In the genomic region with DNA sequence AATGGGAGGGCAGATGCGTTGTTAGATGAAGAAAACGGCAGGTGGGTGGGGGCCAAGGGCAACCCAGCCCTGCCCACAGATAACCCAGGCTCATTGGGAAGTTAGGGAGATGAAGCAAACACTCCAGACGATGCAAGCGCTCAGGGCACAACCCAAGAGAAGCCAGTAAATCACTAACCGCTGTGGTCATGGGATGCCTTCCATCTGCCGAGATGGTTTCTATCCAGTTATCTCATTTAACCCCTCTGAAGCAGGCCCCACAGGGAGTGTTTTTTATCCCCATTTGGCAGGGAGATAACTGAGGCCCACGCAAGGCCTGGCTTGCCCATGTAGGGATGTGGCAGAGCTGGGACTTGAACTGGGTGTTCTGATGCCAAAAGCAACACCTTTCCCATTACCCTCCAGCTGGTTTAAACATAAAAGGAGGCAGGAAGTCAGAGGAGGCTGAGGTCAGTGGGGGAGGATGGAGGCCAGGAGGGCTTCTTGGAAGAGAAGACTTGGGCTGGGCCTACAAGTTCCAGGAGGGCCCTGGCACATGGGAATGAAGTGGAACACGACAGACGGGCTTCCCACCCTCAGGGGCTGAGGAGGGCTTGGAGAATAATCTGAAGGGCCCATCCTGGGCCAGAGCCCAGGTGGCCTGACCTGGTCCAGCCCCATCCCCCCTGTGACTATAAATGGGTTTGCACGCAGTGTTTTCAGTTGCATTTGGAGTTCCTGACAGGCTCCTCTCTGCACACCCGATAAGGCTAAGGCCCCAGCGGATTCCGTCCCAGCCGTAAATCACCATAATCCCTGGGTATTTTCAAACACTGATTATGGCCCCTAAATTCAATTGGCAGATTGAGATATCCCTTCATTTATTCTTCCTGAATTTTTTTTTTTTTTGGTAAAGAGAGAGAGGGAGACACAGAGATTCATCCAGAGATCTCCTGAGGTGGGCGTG, we compare ENCODE assay signal across 26 cellular contexts.
"Had no signal": no experiment of that assay in that cellular context is flagged by ENCODE, and none has a peak within 500 bp of the region (broad histone marks: within the 10 kb centered on the region; RNA-seq: fewer than 3 reads in every experiment).

No MANE protein-coding gene starts in this region.

- H3K9me3 Mint-ChIP-seq: activated naive CD8-positive, alpha-beta T cell treated with anti-CD3 and anti-CD28 coated beads for 36 hours; activated T-cell treated with anti-CD3 and anti-CD28 coated beads, Interleukin-2, amount 50 U/mL, for 72 hours; effector memory CD8-positive, alpha-beta T cell; mesothelial cell of epicardium; naive B cell; stimulated activated naive B cell treated with anti-CD40 and anti-IgM and Interleukin-4, amounts not matched to agents 10 μg/mL and 1 μg/mL and 100 μg/mL, for 72 hours; T-helper 1 cell treated with Interleukin-12 subunit alpha and Interleukin-12 subunit beta and Interleukin-4 antibody, amounts not matched to agents 30 μg/mL and 1 μg/mL, for 36 hours; WTC11 had no signal

- H3K9me3 ChIP-seq: adrenal gland, ascending aorta, heart right ventricle, stomach, thyroid gland, upper lobe of right lung had no signal

- H3K4me3 ChIP-seq: adrenal gland, ascending aorta, cardiac muscle cell, heart right ventricle, stomach, thyroid gland, upper lobe of right lung had no signal

- H3K4me3 Mint-ChIP-seq: activated CD8-positive, alpha-beta memory T cell treated with anti-CD3 and anti-CD28 coated beads, Interleukin-2, amount 10 ng/mL, durations not matched to agents 7 days and 5 days; activated CD8-positive, alpha-beta T cell treated with anti-CD3 and anti-CD28 coated beads, Interleukin-2, amount 10 ng/mL, durations not matched to agents 7 days and 5 days; activated naive CD8-positive, alpha-beta T cell treated with anti-CD3 and anti-CD28 coated beads for 36 hours; activated T-cell treated with anti-CD3 and anti-CD28 coated beads, Interleukin-2, amount 50 U/mL, for 72 hours; brain; effector memory CD8-positive, alpha-beta T cell; mesothelial cell of epicardium; stimulated activated naive B cell treated with anti-CD40 and anti-IgM and Interleukin-4, amounts not matched to agents 10 μg/mL and 1 μg/mL and 100 μg/mL, for 72 hours; T-helper 1 cell treated with Interleukin-12 subunit alpha and Interleukin-12 subunit beta and Interleukin-4 antibody, amounts not matched to agents 30 μg/mL and 1 μg/mL, for 36 hours; WTC11 had no signal

- H3K4me1 Mint-ChIP-seq: activated naive CD8-positive, alpha-beta T cell treated with anti-CD3 and anti-CD28 coated beads for 36 hours; naive B cell; stimulated activated naive B cell treated with anti-CD40 and anti-IgM and Interleukin-4, amounts not matched to agents 10 μg/mL and 1 μg/mL and 100 μg/mL, for 72 hours; WTC11 had no signal

- H3K27me3 ChIP-seq: adrenal gland, ascending aorta, cardiac muscle cell, thyroid gland, upper lobe of right lung had no signal

- DNase-seq: activated CD4-positive, alpha-beta T cell treated with anti-CD3 and anti-CD28 coated beads for 1 hour; activated CD4-positive, alpha-beta T cell treated with anti-CD3 and anti-CD28 coated beads, Interleukin-2, amount 50 U/mL, for 1 hour; activated CD8-positive, alpha-beta memory T cell treated with anti-CD3 and anti-CD28 coated beads, Interleukin-2, amount 10 ng/mL, durations not matched to agents 7 days and 5 days; activated CD8-positive, alpha-beta T cell treated with anti-CD3 and anti-CD28 coated beads, Interleukin-2, amount 10 ng/mL, durations not matched to agents 7 days and 5 days; activated naive CD4-positive, alpha-beta T cell; activated naive CD8-positive, alpha-beta T cell treated with anti-CD3 and anti-CD28 coated beads for 36 hours; activated T-cell treated with anti-CD3 and anti-CD28 coated beads, Interleukin-2, amount 50 U/mL, for 72 hours; adrenal gland; cortex of kidney; effector memory CD8-positive, alpha-beta T cell; foreskin melanocyte; heart right ventricle; naive B cell; stimulated activated CD4-positive, alpha-beta T cell treated with anti-CD3 and anti-CD28 coated beads, Interleukin-15, amount 100 ng/mL, for 24 hours; stimulated activated CD4-positive, alpha-beta T cell treated with anti-CD3 and anti-CD28 coated beads, Interleukin-2, amount 100 ng/mL, for 24 hours; stimulated activated naive B cell treated with anti-CD40 and anti-IgM and Interleukin-4, amounts not matched to agents 10 μg/mL and 1 μg/mL and 100 μg/mL, for 72 hours; stomach; thyroid gland; upper lobe of right lung had no signal

- H3K36me3 ChIP-seq: adrenal gland, ascending aorta, cardiac muscle cell, heart right ventricle, stomach, thyroid gland, upper lobe of right lung had no signal

- H3K27ac Mint-ChIP-seq: activated CD8-positive, alpha-beta memory T cell treated with anti-CD3 and anti-CD28 coated beads, Interleukin-2, amount 10 ng/mL, durations not matched to agents 7 days and 5 days; activated CD8-positive, alpha-beta T cell treated with anti-CD3 and anti-CD28 coated beads, Interleukin-2, amount 10 ng/mL, durations not matched to agents 7 days and 5 days; activated naive CD8-positive, alpha-beta T cell treated with anti-CD3 and anti-CD28 coated beads for 36 hours; activated T-cell treated with anti-CD3 and anti-CD28 coated beads, Interleukin-2, amount 50 U/mL, for 72 hours; brain; effector memory CD8-positive, alpha-beta T cell; mesothelial cell of epicardium; stimulated activated naive B cell treated with anti-CD40 and anti-IgM and Interleukin-4, amounts not matched to agents 10 μg/mL and 1 μg/mL and 100 μg/mL, for 72 hours; T-helper 1 cell treated with Interleukin-12 subunit alpha and Interleukin-12 subunit beta and Interleukin-4 antibody, amounts not matched to agents 30 μg/mL and 1 μg/mL, for 36 hours; WTC11 had no signal

- H3K4me1 ChIP-seq: adrenal gland, ascending aorta, heart right ventricle, thyroid gland, upper lobe of right lung had no signal

- H3K27me3 Mint-ChIP-seq: activated naive CD8-positive, alpha-beta T cell treated with anti-CD3 and anti-CD28 coated beads for 36 hours had no signal

- H3K27ac ChIP-seq: adrenal gland, ascending aorta, cardiac muscle cell, heart right ventricle, stomach, thyroid gland, upper lobe of right lung had no signal

- H3K36me3 Mint-ChIP-seq: activated CD8-positive, alpha-beta memory T cell treated with anti-CD3 and anti-CD28 coated beads, Interleukin-2, amount 10 ng/mL, durations not matched to agents 7 days and 5 days; activated naive CD8-positive, alpha-beta T cell treated with anti-CD3 and anti-CD28 coated beads for 36 hours; brain; mesothelial cell of epicardium; naive B cell; stimulated activated naive B cell treated with anti-CD40 and anti-IgM and Interleukin-4, amounts not matched to agents 10 μg/mL and 1 μg/mL and 100 μg/mL, for 72 hours; WTC11 had no signal

- ATAC-seq: activated CD8-positive, alpha-beta memory T cell treated with anti-CD3 and anti-CD28 coated beads, Interleukin-2, amount 10 ng/mL, durations not matched to agents 7 days and 5 days; activated CD8-positive, alpha-beta T cell treated with anti-CD3 and anti-CD28 coated beads, Interleukin-2, amount 10 ng/mL, durations not matched to agents 7 days and 5 days; activated T-cell treated with anti-CD3 and anti-CD28 coated beads, Interleukin-2, amount 50 U/mL, for 72 hours; effector memory CD8-positive, alpha-beta T cell; heart right ventricle; right cardiac atrium; stimulated activated naive B cell treated with anti-CD40 and anti-IgM and Interleukin-4, amounts not matched to agents 10 μg/mL and 1 μg/mL and 100 μg/mL, for 72 hours; upper lobe of right lung; WTC11 had no signal
